Comparison of ENCODE assay signal across 11 cellular contexts in the genomic region with DNA sequence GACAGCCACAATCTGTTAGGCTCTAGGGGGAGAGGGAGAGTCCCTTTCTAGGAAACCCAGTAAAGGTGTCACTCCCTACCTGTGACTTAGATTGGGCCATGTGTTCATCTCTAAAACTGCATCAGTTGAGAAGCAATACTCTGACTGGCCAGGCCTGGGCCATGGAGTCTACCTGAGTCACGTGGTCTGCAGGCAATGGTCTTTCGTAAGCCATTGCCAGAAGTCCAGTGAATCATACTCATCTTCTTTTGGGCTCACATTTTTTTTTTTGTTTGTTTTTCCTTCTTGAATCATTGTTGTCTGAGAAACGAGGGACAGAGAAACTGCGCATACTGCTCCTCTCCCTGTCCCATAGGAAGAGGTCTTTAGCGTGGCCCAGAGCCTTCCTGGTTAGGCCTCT.
"Had no signal": no experiment of that assay in that cellular context is flagged by ENCODE, and none has a peak within 500 bp of the region (broad histone marks: within the 10 kb centered on the region; RNA-seq: fewer than 3 reads in every experiment).

No MANE protein-coding gene starts in this region.

- H3K79me2 ChIP-seq: hepatocyte had no signal

- H3K27ac ChIP-seq: gastrocnemius medialis, hepatocyte, stomach, vagina had no signal

- DNase-seq: activated CD4-positive, alpha-beta memory T cell treated with anti-CD3 and anti-CD28 coated beads for 36 hours; activated gamma-delta T cell; activated T-cell treated with anti-CD3 and anti-CD28 coated beads, Interleukin-2, amount 50 U/mL, for 48 hours; gastrocnemius medialis; naive B cell; stimulated activated CD4-positive, alpha-beta T cell treated with anti-CD3 and anti-CD28 coated beads, Interleukin-15, amount 100 ng/mL, for 24 hours; stimulated activated CD4-positive, alpha-beta T cell treated with anti-CD3 and anti-CD28 coated beads, Interleukin-4, amount 100 ng/mL, for 24 hours; stomach; T1000 had no signal

- ATAC-seq: gastrocnemius medialis had no signal

- H3K9me3 ChIP-seq: gastrocnemius medialis, stomach, vagina had no signal

- H3K27me3 ChIP-seq: vagina had no signal

- H3K4me3 ChIP-seq: gastrocnemius medialis, hepatocyte, stomach, vagina had no signal

- H3K4me2 ChIP-seq: hepatocyte had no signal

- H3K36me3 ChIP-seq: gastrocnemius medialis, stomach, vagina had no signal
